ENCODE assay signal across 10 cellular contexts in the genomic region with DNA sequence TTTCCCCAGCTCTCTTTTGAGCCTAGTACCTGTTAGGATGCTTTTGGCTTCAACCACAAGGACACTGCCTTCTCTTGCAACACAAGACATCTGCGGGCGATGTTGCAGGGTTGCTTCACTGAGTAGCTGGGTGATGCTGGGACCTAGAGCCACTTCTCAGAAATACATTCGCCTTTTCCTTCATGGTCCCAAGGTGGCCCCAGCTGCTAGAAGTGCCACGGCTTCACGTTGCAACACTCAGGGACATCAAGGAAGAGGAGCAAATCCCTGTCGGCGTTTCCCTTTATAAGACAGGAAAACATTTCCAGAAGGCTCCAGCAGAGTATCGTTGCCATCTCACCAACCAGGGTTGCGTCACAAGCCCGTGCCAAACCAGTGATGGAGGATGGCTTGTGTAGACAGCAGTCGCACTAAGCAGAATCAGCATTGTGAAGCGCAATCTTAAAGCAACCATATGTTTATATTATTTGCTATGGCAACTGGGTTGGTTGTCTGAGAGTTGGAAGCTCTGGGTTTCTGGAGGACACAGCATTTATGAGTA.
DNase-seq lines count a peak whose midpoint lies in the region; ATAC-seq, FAIRE-seq and TF ChIP-seq lines count a peak whose summit lies in the region.
"Had no signal": no experiment of that assay in that cellular context is flagged by ENCODE, and none has a peak within 500 bp of the region (broad histone marks: within the 10 kb centered on the region; RNA-seq: fewer than 3 reads in every experiment).

No MANE protein-coding gene starts in this region.

- H3K4me2 ChIP-seq in Karpas-422 (ENCODE audit: low read depth, low read length, poor library complexity, severe bottlenecking) = peak overlapping the region; percentile 52
- peak overlapping the region; percentile 75 for H3K4me2 ChIP-seq in GM12878 (ENCODE audit: control insufficient read depth, insufficient read depth)

- TF ChIP-seq RAD21 in GM12878 (IDR thresholded peaks at IDR 0.05; ENCODE audit: insufficient read depth, low read depth, low read length) = no peak

- no TSS peak for BruUV-seq in GM12878 (replicated peaks; lab: Mats Ljungman, UMichigan)

- H3K27ac ChIP-seq in Karpas-422 (ENCODE audit: low read length) (no peak overlapping the region), GM12878 (ENCODE audit: control insufficient read depth, insufficient read depth) (peak overlapping the region; percentile 35), psoas muscle (no peak overlapping the region)

- SMC1A ChIA-PET in GM12878 (lab: Charles Lee; ENCODE audit: uncharacterized antibody, unreplicated experiment) = interaction anchor here (0.6 to 12.0 kb wide), 26 partner anchors 9 to 554 kb away, joined by 3 to 192 read pairs (median 6); no protein-coding TSS in a partner anchor

- CTCF ChIA-PET in GM12878 (lab: Yijun Ruan, JAX) = interaction anchor here (1.0 to 8.0 kb wide), 26 partner anchors 14 to 343 kb away, joined by 3 to 229 read pairs (median 10); partner anchors contain the start of genes ANKRD33B and ROPN1L

- WGBS in GM12878 (ENCODE audit: insufficient coverage, insufficient replicate concordance, low lambda C conversion rate, missing lambda C conversion rate) = 82% methylated on average over 12 of the region's 12 CpGs
- 59 to 76% (median 60%) methylated on average over 12 of the region's 12 CpGs for WGBS in psoas muscle, 3 donors

- in situ Hi-C loops in GM12878 (cut with MboI) = loop anchor here (5.0 kb wide), 1 partner anchor 174 kb away; no protein-coding TSS in a partner anchor

- intact Hi-C loops in GM12878 (cut with micrococcal nuclease; ENCODE audit: unreplicated experiment) (loop anchor here (1.0 kb wide), 2 partner anchors 19 to 62 kb away; partner anchors contain the start of gene ANKRD33B), psoas muscle (cut with DNase I) (loop anchor here (2.0 to 5.0 kb wide), 3 partner anchors 64 to 344 kb away; partner anchors contain the start of gene ANKRD33B (in 1 of the 2))

- no peak for FAIRE-seq in GM12878 (lab: Jason Lieb, UNC)

- H3K27me3 ChIP-seq in Karpas-422 (ENCODE audit: low read length) = no peaks in the 10 kb centered on the region; the same call in 1 of the 2 replicates
- H3K27me3 ChIP-seq in GM12878 (replicated peaks in 1 of 2; ENCODE audit: control insufficient read depth in 2 of 2, insufficient read depth in 2 of 2, low read length in 1 of 2) = no peaks in the 10 kb centered on the region
- H3K27me3 ChIP-seq in psoas muscle (ENCODE audit: insufficient read depth in 3 of 3, low read length in 2 of 3) = no peaks in the 10 kb centered on the region

- no peak overlapping the region for H2AFZ ChIP-seq in Karpas-422 (ENCODE audit: low read length)
- H2AFZ ChIP-seq in GM12878 (ENCODE audit: control insufficient read depth, low read depth, low read length) = no peak overlapping the region

- POLR2A ChIA-PET in GM12878 (lab: Charles Lee) = interaction anchor here (1.3 to 4.1 kb wide), 5 partner anchors 19 to 174 kb away, joined by 3 to 20 read pairs (median 16); partner anchors contain the start of gene ANKRD33B

- H3K9me3 ChIP-seq in Karpas-422 (ENCODE audit: low read length) (no peaks in the 10 kb centered on the region), GM12878 (replicated peaks; ENCODE audit: control insufficient read depth, insufficient read depth, low read length) (peaks cover 6% of the 10 kb centered on the region), psoas muscle (no peaks in the 10 kb centered on the region)

- peak overlapping the region; percentile 57; the same call in 1 of the 2 replicates for H3K4me3 ChIP-seq in Karpas-422 (ENCODE audit: low read length)
- H3K4me3 ChIP-seq in GM12878 = no peak overlapping the region
- H3K4me3 ChIP-seq in psoas muscle = no peak overlapping the region

- H3K79me2 ChIP-seq in Karpas-422 (ENCODE audit: low read length) (no peaks in the 10 kb centered on the region), GM12878 (ENCODE audit: control insufficient read depth, insufficient read depth, low read length) (peaks cover 74% of the 10 kb centered on the region)

- no peak for TF ChIP-seq POLR2A in GM12878 (IDR thresholded peaks at IDR 0.05; ENCODE audit: low read depth, low read length)

- DNase-seq in EH (ENCODE audit: low read depth) (peak; percentile 54), Karpas-422 (no peak), GM12878 (ENCODE audit: low read depth, low spot score) (no peak), psoas muscle (peak in 1 of 2 donors; percentile 80), mesenteric fat pad (ENCODE audit: low spot score) (no peak), NCI-H1694 (lab: John Stamatoyannopoulos, UW) (no peak), globus pallidus (ENCODE audit: low spot score) (no peak)
- DNase-seq: activated CD8-positive, alpha-beta T cell treated with anti-CD3 and anti-CD28 coated beads, Interleukin-2, amount 10 ng/mL, durations not matched to agents 7 days and 5 days; NCI-H1092 had no signal

- ATAC-seq in GM12878 (no peak), psoas muscle (peak in 3 of 4 donors; percentile 19 to 63 (median 61)), HG02571 (IDR thresholded peaks at IDR 0.05; ENCODE audit: unreplicated experiment) (no peak)

- H3K4me1 ChIP-seq in Karpas-422 (ENCODE audit: low read length) (peaks cover 33% of the 10 kb centered on the region), GM12878 (ENCODE audit: control insufficient read depth, insufficient read depth, low read length) (peaks cover 58% of the 10 kb centered on the region), psoas muscle (peaks cover 9% of the 10 kb centered on the region)

- H3K36me3 ChIP-seq in Karpas-422 (ENCODE audit: insufficient read depth, low read length) (no peaks in the 10 kb centered on the region), GM12878 (ENCODE audit: control insufficient read depth in 2 of 2, insufficient read depth in 2 of 2, low read length in 1 of 2) (peaks cover 19 to 25% of the 10 kb centered on the region in 2 experiments), psoas muscle (ENCODE audit: insufficient read depth in 1 of 2, low read depth in 1 of 2) (no peaks in the 10 kb centered on the region)

- no peaks in the 10 kb centered on the region; the same call in 1 of the 2 replicates for H4K20me1 ChIP-seq in Karpas-422 (ENCODE audit: insufficient read depth, low read depth, low read length)
- no peaks in the 10 kb centered on the region for H4K20me1 ChIP-seq in GM12878 (ENCODE audit: control insufficient read depth, insufficient read depth)

- TF ChIP-seq EP300 in GM12878 (IDR thresholded peaks at IDR 0.05; ENCODE audit: borderline replicate concordance in 1 of 2, control insufficient read depth in 1 of 2, low read depth in 2 of 2, low read length in 2 of 2) = no peak

- TF ChIP-seq CTCF in GM12878 (IDR thresholded peaks at IDR 0.05 in 2 of 3, conservative IDR thresholded peaks at IDR 0.05 in 1 of 3; ENCODE audit: control insufficient read depth in 2 of 3, extremely low read depth in 1 of 3, insufficient read depth in 1 of 3, low read depth in 3 of 3, low read length in 3 of 3) = no peak
- no peak for TF ChIP-seq CTCF in psoas muscle (IDR thresholded peaks at IDR 0.05)

- RAD21 ChIA-PET in GM12878 (lab: Charles Lee; ENCODE audit: unreplicated experiment) = interaction anchor here (1.1 to 7.5 kb wide), 18 partner anchors 10 to 343 kb away, joined by 3 to 186 read pairs (median 8); no protein-coding TSS in a partner anchor

- H3K9me2 ChIP-seq in Karpas-422 (replicated peaks; ENCODE audit: insufficient read depth, low read length) = no peaks in the 10 kb centered on the region

- H3K9ac ChIP-seq in Karpas-422 (ENCODE audit: low read length) = no peak overlapping the region
- H3K9ac ChIP-seq in GM12878 (ENCODE audit: control insufficient read depth, insufficient read depth, low read length) = peak overlapping the region; percentile 55; the same call in 1 of the 2 replicates

TF ChIP-seq in GM12878, 131 proteins besides CTCF, POLR2A, EP300 and RAD21:
- TF ChIP-seq IRF4 (IDR thresholded peaks at IDR 0.05; ENCODE audit: low read depth, low read length) (no peak), MAX (IDR thresholded peaks at IDR 0.05; ENCODE audit: low read depth, low read length) (no peak), POLR2AphosphoS5 (IDR thresholded peaks at IDR 0.05; ENCODE audit: low read length) (peak; percentile 23; the same call in 1 of the 2 replicates), REST (IDR thresholded peaks at IDR 0.05; ENCODE audit: low read depth, low read length) (no peak), SIN3A (IDR thresholded peaks at IDR 0.05; ENCODE audit: low read depth, low read length) (no peak), HDAC2 (IDR thresholded peaks at IDR 0.05) (no peak), MYC (IDR thresholded peaks at IDR 0.05; ENCODE audit: insufficient read depth, insufficient read length, insufficient replicate concordance, low read length, severe bottlenecking) (no peak), EED (IDR thresholded peaks at IDR 0.05; ENCODE audit: low read depth) (0 out of 2 replicates have a peak, but pooled peaks have one; percentile 13)

Comparison
In these comparisons a context has a peak if more than half of its experiments do, and no peak if none do; other contexts are left out.
1. ATAC-seq: peak in psoas muscle (3 of 4); none in GM12878 (single experiment) and HG02571 (single experiment).